23 cellular contexts compared by ENCODE assay signal in the genomic region with DNA sequence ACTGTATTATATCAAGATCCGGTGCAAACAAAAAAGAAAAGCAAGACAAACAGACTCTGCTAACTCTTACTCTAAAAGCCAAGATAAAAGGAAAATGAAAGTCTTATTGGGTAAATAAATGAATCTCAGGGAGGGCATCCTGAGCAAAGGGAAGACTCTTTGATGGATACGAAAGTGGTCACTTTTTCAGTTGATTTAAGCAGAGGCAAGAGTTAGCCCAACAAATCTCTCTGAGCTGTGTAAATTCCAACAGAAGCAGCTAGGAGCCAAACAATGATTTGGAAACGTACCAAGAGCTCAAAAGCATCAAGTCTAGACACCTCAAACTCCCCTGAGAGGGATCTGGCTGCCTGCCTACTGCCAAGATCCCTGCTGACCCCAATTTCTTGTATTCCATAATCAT. TPM values are rescaled to one million over a fixed set of nuclear protein-coding genes. Genes with fewer than 3 reads are reported as not detected.
DNase-seq lines count a peak whose midpoint lies in the region; ATAC-seq, FAIRE-seq and TF ChIP-seq lines count a peak whose summit lies in the region.
"Had no signal": no experiment of that assay in that cellular context is flagged by ENCODE, and none has a peak within 500 bp of the region (broad histone marks: within the 10 kb centered on the region; RNA-seq: fewer than 3 reads in every experiment).

No MANE protein-coding gene starts in this region.

- H2AFZ ChIP-seq in Karpas-422 (ENCODE audit: low read length), result no peak overlapping the region

- peaks cover 11% of the 10 kb centered on the region for H3K36me3 ChIP-seq in Karpas-422 (ENCODE audit: insufficient read depth, low read length)
- no peaks in the 10 kb centered on the region for H3K36me3 ChIP-seq in adipocyte (ENCODE audit: control insufficient read depth, insufficient read depth, low read length, severe bottlenecking)
- H3K36me3 ChIP-seq: gastroesophageal sphincter, suprapubic skin had no signal

- no peaks in the 10 kb centered on the region for H3K9me3 Mint-ChIP-seq in activated naive CD4-positive, alpha-beta T cell treated with anti-CD3 and anti-CD28 coated beads, Interleukin-2, amount 10 ng/mL, durations not matched to agents 7 days and 5 days
- H3K9me3 Mint-ChIP-seq: central memory CD8-positive, alpha-beta T cell; endodermal cell had no signal

- no peak for TF ChIP-seq RAD21 in A549 (conservative IDR thresholded peaks at IDR 0.05 in 1 of 2, IDR thresholded peaks at IDR 0.05 in 1 of 2)

- TF ChIP-seq POLR2A in A549 (IDR thresholded peaks at IDR 0.05; ENCODE audit: low read length), result no peak
- no peak for TF ChIP-seq POLR2A in lower leg skin (IDR thresholded peaks at IDR 0.05)

- ATAC-seq in A549, result peak; percentile 50 to 67; a peak in 5 of 6 replicates
- ATAC-seq: gastroesophageal sphincter, right cardiac atrium, SK-N-SH treated with all-trans-retinoic acid at 6 μM for 48 hours had no signal

- H3K36me3 Mint-ChIP-seq in activated naive CD4-positive, alpha-beta T cell treated with anti-CD3 and anti-CD28 coated beads, Interleukin-2, amount 10 ng/mL, durations not matched to agents 7 days and 5 days, result no peaks in the 10 kb centered on the region
- H3K36me3 Mint-ChIP-seq: activated naive CD8-positive, alpha-beta T cell; CD8-positive, alpha-beta memory T cell had no signal

- H3K4me3 ChIP-seq in A549, result no peak overlapping the region
- H3K4me3 ChIP-seq in Karpas-422 (ENCODE audit: low read length), result no peak overlapping the region
- no peak overlapping the region for H3K4me3 ChIP-seq in adipocyte (ENCODE audit: low read length)
- no peak overlapping the region for H3K4me3 ChIP-seq in lower leg skin (ENCODE audit: low read depth, poor library complexity, severe bottlenecking)
- H3K4me3 ChIP-seq: gastroesophageal sphincter, lung, suprapubic skin had no signal

- peak in 1 of 2 experiments; percentile 61 for DNase-seq in A549 (ENCODE audit: low read depth in 1 of 2, low spot score in 1 of 2)
- no peak for DNase-seq in Karpas-422
- peak; percentile 42 for DNase-seq in adipocyte (ENCODE audit: low read depth)
- peak; percentile 44 for DNase-seq in iris pigment epithelial cell (ENCODE audit: low read depth)
- DNase-seq in stimulated activated naive CD4-positive, alpha-beta T cell (lab: John Stamatoyannopoulos, UW), result no peak
- no peak for DNase-seq in activated naive CD4-positive, alpha-beta T cell treated with anti-CD3 and anti-CD28 coated beads, Interleukin-2, amount 10 ng/mL, durations not matched to agents 7 days and 5 days
- DNase-seq in HK-2 (ENCODE audit: unreplicated experiment), result no peak
- DNase-seq in lower leg skin (ENCODE audit: low spot score in 2 of 2), result no peak
- DNase-seq: CD8-positive, alpha-beta memory T cell; NCI-H146; NCI-H510A treated with DMSO at 0.1 percent for 48 hours; right cardiac atrium; stimulated activated CD4-positive, alpha-beta T cell treated with anti-CD3 and anti-CD28 coated beads, Interleukin-2, amount 100 ng/mL, for 24 hours had no signal

- peak overlapping the region in 1 of 2 experiments; percentile 36; a peak in 2 of 6 replicates for H3K27ac ChIP-seq in A549
- peak overlapping the region; percentile 76 for H3K27ac ChIP-seq in Karpas-422 (ENCODE audit: low read length)
- H3K27ac ChIP-seq: gastroesophageal sphincter, suprapubic skin had no signal

- peaks cover 24% of the 10 kb centered on the region; the same call in 2 of the 3 replicates for H3K4me1 ChIP-seq in A549
- H3K4me1 ChIP-seq in Karpas-422 (ENCODE audit: low read length), result peaks cover 82% of the 10 kb centered on the region
- H3K4me1 ChIP-seq in adipocyte (ENCODE audit: control insufficient read depth, insufficient read depth, low read length), result peaks cover 18% of the 10 kb centered on the region

- TF ChIP-seq CTCF in A549 (IDR thresholded peaks at IDR 0.05), result no peak
- TF ChIP-seq CTCF in lower leg skin (IDR thresholded peaks at IDR 0.05), result no peak

- H3K9me3 ChIP-seq in A549 (no peaks in the 10 kb centered on the region), Karpas-422 (ENCODE audit: low read length) (no peaks in the 10 kb centered on the region), adipocyte (ENCODE audit: control insufficient read depth, low read length) (no peaks in the 10 kb centered on the region)
- H3K9me3 ChIP-seq: gastroesophageal sphincter, suprapubic skin had no signal

- intact Hi-C loops in lower leg skin (cut with DNase I; ENCODE audit: low total_unique reads), result no loop called here

- H3K9ac ChIP-seq in Karpas-422 (ENCODE audit: low read length), result peak overlapping the region; percentile 0; the same call in 1 of the 2 replicates
- no peak overlapping the region for H3K9ac ChIP-seq in adipocyte (ENCODE audit: low read length)

- no peak for TF ChIP-seq EP300 in A549 (IDR thresholded peaks at IDR 0.05)

- CTCF ChIA-PET in A549 (lab: Yijun Ruan, JAX), result interaction anchor here (1.3 to 2.2 kb wide), 2 partner anchors 203 to 213 kb away, joined by 5 to 6 read pairs; no protein-coding TSS in a partner anchor
- CTCF ChIA-PET in activated naive CD4-positive, alpha-beta T cell treated with anti-CD3 and anti-CD28 coated beads, Interleukin-2, amount 10 ng/mL, durations not matched to agents 7 days and 5 days (lab: Charles Lee), result interaction anchor here (0.6 kb wide), 1 partner anchor 1182 kb away, joined by 3 read pairs; no protein-coding TSS in a partner anchor

- H3K27ac Mint-ChIP-seq in activated naive CD4-positive, alpha-beta T cell treated with anti-CD3 and anti-CD28 coated beads, Interleukin-2, amount 10 ng/mL, durations not matched to agents 7 days and 5 days, result no peak overlapping the region
- H3K27ac Mint-ChIP-seq: activated naive CD8-positive, alpha-beta T cell; CD8-positive, alpha-beta memory T cell had no signal

- H3K9me2 ChIP-seq in Karpas-422 (replicated peaks; ENCODE audit: insufficient read depth, low read length), result no peaks in the 10 kb centered on the region

- H3K4me3 Mint-ChIP-seq in activated naive CD4-positive, alpha-beta T cell treated with anti-CD3 and anti-CD28 coated beads, Interleukin-2, amount 10 ng/mL, durations not matched to agents 7 days and 5 days, result no peak overlapping the region
- H3K4me3 Mint-ChIP-seq: activated naive CD8-positive, alpha-beta T cell; CD8-positive, alpha-beta memory T cell; central memory CD8-positive, alpha-beta T cell had no signal

- H3K27me3 ChIP-seq in Karpas-422 (ENCODE audit: low read length), result no peaks in the 10 kb centered on the region
- H3K27me3 ChIP-seq in adipocyte (replicated peaks; ENCODE audit: control insufficient read depth, insufficient read depth, low read length), result no peaks in the 10 kb centered on the region
- H3K27me3 ChIP-seq: gastroesophageal sphincter, suprapubic skin had no signal

- POLR2A ChIA-PET in A549 (lab: Yijun Ruan, JAX), result interaction anchor here (1.0 kb wide), 1 partner anchor 19 kb away, joined by 4 read pairs; no protein-coding TSS in a partner anchor

- peaks cover 9% of the 10 kb centered on the region for H3K27me3 Mint-ChIP-seq in activated naive CD4-positive, alpha-beta T cell treated with anti-CD3 and anti-CD28 coated beads, Interleukin-2, amount 10 ng/mL, durations not matched to agents 7 days and 5 days
- H3K27me3 Mint-ChIP-seq: activated naive CD8-positive, alpha-beta T cell had no signal

- H3K4me1 Mint-ChIP-seq in activated naive CD4-positive, alpha-beta T cell treated with anti-CD3 and anti-CD28 coated beads, Interleukin-2, amount 10 ng/mL, durations not matched to agents 7 days and 5 days, result no peaks in the 10 kb centered on the region
- H3K4me1 Mint-ChIP-seq: CD8-positive, alpha-beta memory T cell; central memory CD8-positive, alpha-beta T cell had no signal

- H4K20me1 ChIP-seq in Karpas-422 (ENCODE audit: insufficient read depth, low read depth, low read length), result no peaks in the 10 kb centered on the region

- no peak for FAIRE-seq in A549 (lab: Jason Lieb, UNC)
- FAIRE-seq: G401.6, GM12891, TTC549 had no signal

- 13% methylated on average over 3 of the region's 3 CpGs for WGBS in A549 (ENCODE audit: missing lambda C conversion rate)
- 67 to 74% methylated on average over 3 of the region's 3 CpGs for WGBS in lower leg skin, 2 donors

- H3K79me2 ChIP-seq in Karpas-422 (ENCODE audit: low read length), result peaks cover 98% of the 10 kb centered on the region

- H3K4me2 ChIP-seq in A549, result peak overlapping the region; percentile 60
- peak overlapping the region; percentile 3 for H3K4me2 ChIP-seq in Karpas-422 (ENCODE audit: low read depth, low read length, poor library complexity, severe bottlenecking)

RNA-seq across cellular contexts. Expression of gene OSBPL10, which starts 39.8 kb away (rescaled TPM):
- polyA plus RNA-seq in A549 (2011; rRNA removed) (17.0 and 20.2 TPM in 2 replicates), A549 (2017; fragmentation: RNase III; extraction: RNeasy Plus Mini Kit Qiagen cat#74134 plus additional on column Dnase treatment) (8.8 to 9.7 TPM (median 9.2 TPM) in 3 replicates)
- 7.7 and 10.9 TPM in 2 replicates for polyA plus RNA-seq in A549 (2012; cell fraction: cytosol; rRNA removed)
- 9.6 and 17.4 TPM in 2 replicates for polyA plus RNA-seq in A549 (2012; cell fraction: nucleus; rRNA removed)
- 44.9 and 45.5 TPM in 2 replicates for polyA minus RNA-seq in A549 (2011; rRNA and poly(A)+ RNA removed)
- 87.0 and 106 TPM in 2 replicates for total RNA-seq in Karpas-422 (2014; rRNA removed; shearing (Covaris generic); ENCODE audit: low replicate concordance)
- total RNA-seq in lower leg skin, result 10 to 100 TPM; 20.4 to 44.4 (median 30.2) TPM

RNA-seq across cellular contexts. Expression of gene ZNF860, which starts 40.3 kb away (rescaled TPM):
- polyA plus RNA-seq in A549 (2011; rRNA removed) (2.4 and 3.0 TPM in 2 replicates), A549 (2017; fragmentation: RNase III; extraction: RNeasy Plus Mini Kit Qiagen cat#74134 plus additional on column Dnase treatment) (1.3 to 1.6 TPM (median 1.6 TPM) in 3 replicates)
- polyA plus RNA-seq in A549 (2012; cell fraction: cytosol; rRNA removed), result 0.41 and 0.65 TPM in 2 replicates
- 0.21 and 0.22 TPM in 2 replicates for polyA plus RNA-seq in A549 (2012; cell fraction: nucleus; rRNA removed)
- 3.3 and 4.1 TPM in 2 replicates for polyA minus RNA-seq in A549 (2011; rRNA and poly(A)+ RNA removed)
- total RNA-seq in Karpas-422 (2014; rRNA removed; shearing (Covaris generic); ENCODE audit: low replicate concordance), result 14.6 and 22.4 TPM in 2 replicates
- total RNA-seq in lower leg skin, result 1 to 10 TPM; 1.0 to 2.8 (median 2.0) TPM
- polyA plus RNA-seq: CD8-positive, alpha-beta memory T cell had no signal

Comparison
In these comparisons a context has a peak if more than half of its experiments do, and no peak if none do; other contexts are left out.
1. DNase-seq: peak in adipocyte (single experiment) and iris pigment epithelial cell (single experiment); none in Karpas-422 (single experiment), stimulated activated naive CD4-positive, alpha-beta T cell (0 of 6), activated naive CD4-positive, alpha-beta T cell treated with anti-CD3 and anti-CD28 coated beads, Interleukin-2, amount 10 ng/mL, durations not matched to agents 7 days and 5 days (single experiment), HK-2 (single experiment) and lower leg skin (0 of 2).